Comparison of ENCODE assay signal across 27 cellular contexts in the genomic region with DNA sequence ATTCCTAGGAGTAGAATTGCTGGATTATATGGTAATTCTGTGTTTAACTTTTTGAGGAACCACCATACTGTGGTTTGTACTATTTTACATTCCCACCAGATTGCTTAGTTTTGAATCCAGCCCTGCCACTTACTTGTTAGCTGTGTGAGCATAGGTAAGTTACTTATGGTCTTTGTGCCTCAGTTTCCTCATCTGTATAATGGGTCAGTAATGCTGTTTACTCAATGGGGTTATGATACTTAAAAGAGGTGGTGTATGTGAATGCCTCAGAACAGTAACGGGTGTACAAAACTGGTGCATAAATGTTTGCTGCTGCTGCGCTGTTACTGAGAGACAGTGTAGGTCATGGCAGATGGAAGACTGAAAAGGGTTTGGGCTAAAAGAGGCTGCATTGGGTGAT.
"Had no signal": no experiment of that assay in that cellular context is flagged by ENCODE, and none has a peak within 500 bp of the region (broad histone marks: within the 10 kb centered on the region; RNA-seq: fewer than 3 reads in every experiment).

No MANE protein-coding gene starts in this region.

- H3K4me1 ChIP-seq: colonic mucosa, foreskin keratinocyte had no signal

- H3K27ac ChIP-seq: colonic mucosa, coronary artery, dorsolateral prefrontal cortex, epithelial cell of prostate, esophagus muscularis mucosa, esophagus squamous epithelium, foreskin keratinocyte, gastrocnemius medialis, gastroesophageal sphincter, heart left ventricle, heart right ventricle had no signal

- H3K9me3 ChIP-seq: colonic mucosa, esophagus muscularis mucosa, gastrocnemius medialis had no signal

- H3K36me3 ChIP-seq: colonic mucosa, gastrocnemius medialis had no signal

- H3K4me3 ChIP-seq: colonic mucosa, coronary artery, dorsolateral prefrontal cortex, esophagus muscularis mucosa, esophagus squamous epithelium, gastrocnemius medialis, gastroesophageal sphincter, heart left ventricle, heart right ventricle had no signal

- FAIRE-seq: colon, endometrium, endothelial cell of umbilical vein, frontal cortex had no signal

- H3K27me3 ChIP-seq: colonic mucosa, dorsolateral prefrontal cortex, esophagus muscularis mucosa, esophagus squamous epithelium, foreskin keratinocyte, gastrocnemius medialis, gastroesophageal sphincter, heart left ventricle, heart right ventricle had no signal

- DNase-seq: colonic mucosa; dermis blood vessel endothelial cell; dorsolateral prefrontal cortex; effector CD4-positive, alpha-beta T cell; effector CD8-positive, alpha-beta T cell; effector memory CD4-positive, alpha-beta T cell; effector memory CD8-positive, alpha-beta T cell; endodermal cell; erythroblast; esophagus squamous epithelium; foreskin fibroblast; foreskin keratinocyte; foreskin melanocyte; gastrocnemius medialis; glutamatergic neuron; head of caudate nucleus; heart left ventricle; heart right ventricle had no signal

- ATAC-seq: effector memory CD8-positive, alpha-beta T cell; esophagus mucosa; foreskin keratinocyte; gastrocnemius medialis; gastroesophageal sphincter; heart left ventricle; heart right ventricle had no signal
